Comparison of ENCODE assay signal across 28 cellular contexts in the genomic region with DNA sequence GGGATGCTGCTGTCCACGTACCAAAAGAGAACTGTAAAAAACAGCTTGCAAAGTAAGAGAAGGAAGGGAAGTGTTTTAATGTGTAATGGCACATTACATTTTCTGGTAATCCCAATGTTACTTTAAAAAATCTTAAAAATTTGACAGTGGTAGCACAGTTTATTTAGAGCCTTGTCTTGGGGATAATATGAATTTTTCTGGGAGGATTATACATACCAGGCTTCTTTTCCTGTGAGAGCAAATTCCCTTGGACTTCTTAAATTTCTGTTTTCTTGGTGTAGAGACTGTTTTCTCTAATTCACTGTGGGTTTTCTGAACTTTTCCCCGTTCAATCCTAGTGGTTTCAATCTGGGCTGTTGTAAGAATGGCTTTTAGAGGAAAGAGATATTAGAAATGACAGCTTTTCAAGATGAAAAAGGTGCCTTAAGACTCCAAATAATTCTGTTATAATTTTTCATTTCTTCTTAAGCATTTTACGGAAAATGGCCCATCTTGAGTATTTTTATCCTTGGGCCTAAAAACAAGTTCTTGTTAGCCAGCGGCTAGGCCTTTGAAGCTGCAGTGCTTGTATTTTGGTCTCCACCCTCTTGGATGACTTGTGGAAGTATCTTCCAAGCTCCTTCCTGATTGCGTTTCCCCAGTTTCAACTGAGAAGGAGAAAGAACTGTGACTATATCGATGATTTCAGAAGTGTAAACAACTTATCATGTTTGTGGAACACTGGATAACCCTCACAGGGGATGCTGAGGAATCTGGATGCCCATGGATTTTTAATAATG.
"Had no signal": no experiment of that assay in that cellular context is flagged by ENCODE, and none has a peak within 500 bp of the region (broad histone marks: within the 10 kb centered on the region; RNA-seq: fewer than 3 reads in every experiment).

No MANE protein-coding gene starts in this region.

- H3K4me1 Mint-ChIP-seq: activated CD4-positive, alpha-beta memory T cell treated with anti-CD3 and anti-CD28 coated beads, Interleukin-2, amount 10 ng/mL, durations not matched to agents 7 days and 5 days; activated CD4-positive, alpha-beta T cell treated with anti-CD3 and anti-CD28 coated beads, Interleukin-2, amount 10 ng/mL, durations not matched to agents 24 days and 14 days; activated CD8-positive, alpha-beta memory T cell treated with anti-CD3 and anti-CD28 coated beads, Interleukin-2, amount 10 ng/mL, durations not matched to agents 7 days and 5 days; activated naive CD4-positive, alpha-beta T cell treated with anti-CD3 and anti-CD28 coated beads, Interleukin-2, amount 50 U/mL, for 24 hours; endodermal cell; natural killer cell; stimulated activated effector memory CD8-positive, alpha-beta T cell treated with anti-CD3 and anti-CD28 coated beads, Interleukin-12 subunit alpha, Interleukin-12 subunit beta, amount 100 ng/mL, for 72 hours; stimulated activated naive CD8-positive, alpha-beta T cell treated with anti-CD3 and anti-CD28 coated beads, Interleukin-15, amount 100 ng/mL, for 72 hours had no signal

- H3K4me3 ChIP-seq: dorsolateral prefrontal cortex, esophagus squamous epithelium, left lung, lung, pancreas, psoas muscle, right atrium auricular region, skin epidermis, transverse colon, vagina had no signal

- H3K9me3 Mint-ChIP-seq: activated CD4-positive, alpha-beta memory T cell treated with anti-CD3 and anti-CD28 coated beads, Interleukin-2, amount 10 ng/mL, durations not matched to agents 7 days and 5 days; activated CD4-positive, alpha-beta T cell treated with anti-CD3 and anti-CD28 coated beads, Interleukin-2, amount 10 ng/mL, durations not matched to agents 24 days and 14 days; endodermal cell; natural killer cell; stimulated activated naive CD8-positive, alpha-beta T cell treated with anti-CD3 and anti-CD28 coated beads, Interleukin-15, amount 100 ng/mL, for 72 hours had no signal

- H3K9me3 ChIP-seq: esophagus squamous epithelium, left lung, pancreas, psoas muscle, right atrium auricular region, transverse colon, vagina had no signal

- ATAC-seq: activated CD4-positive, CD25-positive, alpha-beta regulatory T cell treated with anti-CD3 and anti-CD28 coated beads, Interleukin-2, amount 50 U/mL, for 24 hours; activated CD8-positive, alpha-beta memory T cell treated with anti-CD3 and anti-CD28 coated beads, Interleukin-2, amount 10 ng/mL, durations not matched to agents 7 days and 5 days; foreskin keratinocyte; left lung; natural killer cell; pancreas; psoas muscle; stimulated activated effector memory CD8-positive, alpha-beta T cell treated with anti-CD3 and anti-CD28 coated beads, Interleukin-12 subunit alpha, Interleukin-12 subunit beta, amount 100 ng/mL, for 72 hours; stimulated activated naive CD8-positive, alpha-beta T cell treated with anti-CD3 and anti-CD28 coated beads, Interleukin-15, amount 100 ng/mL, for 72 hours had no signal

- H3K4me1 ChIP-seq: esophagus squamous epithelium, foreskin keratinocyte, left lung, psoas muscle, right atrium auricular region, vagina had no signal

- H3K36me3 ChIP-seq: brain microvascular endothelial cell, esophagus squamous epithelium, left lung, pancreas, right atrium auricular region, transverse colon, vagina had no signal

- H3K4me3 Mint-ChIP-seq: activated CD4-positive, alpha-beta memory T cell treated with anti-CD3 and anti-CD28 coated beads, Interleukin-2, amount 10 ng/mL, durations not matched to agents 7 days and 5 days; activated CD4-positive, alpha-beta T cell treated with anti-CD3 and anti-CD28 coated beads, Interleukin-2, amount 10 ng/mL, durations not matched to agents 24 days and 14 days; activated CD8-positive, alpha-beta memory T cell treated with anti-CD3 and anti-CD28 coated beads, Interleukin-2, amount 10 ng/mL, durations not matched to agents 7 days and 5 days; activated naive CD4-positive, alpha-beta T cell treated with anti-CD3 and anti-CD28 coated beads, Interleukin-2, amount 50 U/mL, for 24 hours; endodermal cell; mesothelial cell of epicardium; natural killer cell; stimulated activated effector memory CD8-positive, alpha-beta T cell treated with anti-CD3 and anti-CD28 coated beads, Interleukin-12 subunit alpha, Interleukin-12 subunit beta, amount 100 ng/mL, for 72 hours; stimulated activated naive CD8-positive, alpha-beta T cell treated with anti-CD3 and anti-CD28 coated beads, Interleukin-15, amount 100 ng/mL, for 72 hours had no signal

- H3K27ac ChIP-seq: brain microvascular endothelial cell, dorsolateral prefrontal cortex, foreskin keratinocyte, left lung, pancreas, psoas muscle, right atrium auricular region, skin epidermis, transverse colon, vagina, VCaP had no signal

- DNase-seq: activated CD4-positive, alpha-beta memory T cell treated with anti-CD3 and anti-CD28 coated beads, Interleukin-2, amount 10 ng/mL, durations not matched to agents 7 days and 5 days; activated CD4-positive, alpha-beta T cell treated with anti-CD3 and anti-CD28 coated beads, Interleukin-2, amount 10 ng/mL, durations not matched to agents 24 days and 14 days; activated CD8-positive, alpha-beta memory T cell treated with anti-CD3 and anti-CD28 coated beads, Interleukin-2, amount 10 ng/mL, durations not matched to agents 7 days and 5 days; activated gamma-delta T cell treated with Interleukin-2 at 50 U/mL for 16 hours; aorta; brain microvascular endothelial cell; central memory CD4-positive, alpha-beta T cell; dorsolateral prefrontal cortex; endodermal cell; esophagus squamous epithelium; foreskin keratinocyte; kidney glomerular epithelial cell; left lung; natural killer cell; pancreas; psoas muscle; stimulated activated CD4-positive, alpha-beta T cell treated with anti-CD3 and anti-CD28 coated beads, Interleukin-2, amount 100 ng/mL, for 24 hours; stimulated activated naive CD8-positive, alpha-beta T cell treated with anti-CD3 and anti-CD28 coated beads, Interleukin-15, amount 100 ng/mL, for 72 hours; transverse colon had no signal

- H3K27me3 Mint-ChIP-seq: activated CD4-positive, alpha-beta memory T cell treated with anti-CD3 and anti-CD28 coated beads, Interleukin-2, amount 10 ng/mL, durations not matched to agents 7 days and 5 days; activated CD4-positive, alpha-beta T cell treated with anti-CD3 and anti-CD28 coated beads, Interleukin-2, amount 10 ng/mL, durations not matched to agents 24 days and 14 days; activated CD8-positive, alpha-beta memory T cell treated with anti-CD3 and anti-CD28 coated beads, Interleukin-2, amount 10 ng/mL, durations not matched to agents 7 days and 5 days; activated naive CD4-positive, alpha-beta T cell treated with anti-CD3 and anti-CD28 coated beads, Interleukin-2, amount 50 U/mL, for 24 hours; stimulated activated naive CD8-positive, alpha-beta T cell treated with anti-CD3 and anti-CD28 coated beads, Interleukin-15, amount 100 ng/mL, for 72 hours had no signal

- H3K27me3 ChIP-seq: brain microvascular endothelial cell, dorsolateral prefrontal cortex, esophagus squamous epithelium, foreskin keratinocyte, left lung, pancreas, right atrium auricular region, transverse colon, vagina had no signal

- H3K27ac Mint-ChIP-seq: activated CD4-positive, alpha-beta memory T cell treated with anti-CD3 and anti-CD28 coated beads, Interleukin-2, amount 10 ng/mL, durations not matched to agents 7 days and 5 days; activated CD4-positive, alpha-beta T cell treated with anti-CD3 and anti-CD28 coated beads, Interleukin-2, amount 10 ng/mL, durations not matched to agents 24 days and 14 days; activated CD8-positive, alpha-beta memory T cell treated with anti-CD3 and anti-CD28 coated beads, Interleukin-2, amount 10 ng/mL, durations not matched to agents 7 days and 5 days; activated naive CD4-positive, alpha-beta T cell treated with anti-CD3 and anti-CD28 coated beads, Interleukin-2, amount 50 U/mL, for 24 hours; endodermal cell; mesothelial cell of epicardium; natural killer cell; stimulated activated effector memory CD8-positive, alpha-beta T cell treated with anti-CD3 and anti-CD28 coated beads, Interleukin-12 subunit alpha, Interleukin-12 subunit beta, amount 100 ng/mL, for 72 hours; stimulated activated naive CD8-positive, alpha-beta T cell treated with anti-CD3 and anti-CD28 coated beads, Interleukin-15, amount 100 ng/mL, for 72 hours had no signal

- H3K36me3 Mint-ChIP-seq: activated CD8-positive, alpha-beta memory T cell treated with anti-CD3 and anti-CD28 coated beads, Interleukin-2, amount 10 ng/mL, durations not matched to agents 7 days and 5 days; mesothelial cell of epicardium; natural killer cell; stimulated activated effector memory CD8-positive, alpha-beta T cell treated with anti-CD3 and anti-CD28 coated beads, Interleukin-12 subunit alpha, Interleukin-12 subunit beta, amount 100 ng/mL, for 72 hours had no signal
